ENCODE assay signal across 1 cellular context in the genomic region with DNA sequence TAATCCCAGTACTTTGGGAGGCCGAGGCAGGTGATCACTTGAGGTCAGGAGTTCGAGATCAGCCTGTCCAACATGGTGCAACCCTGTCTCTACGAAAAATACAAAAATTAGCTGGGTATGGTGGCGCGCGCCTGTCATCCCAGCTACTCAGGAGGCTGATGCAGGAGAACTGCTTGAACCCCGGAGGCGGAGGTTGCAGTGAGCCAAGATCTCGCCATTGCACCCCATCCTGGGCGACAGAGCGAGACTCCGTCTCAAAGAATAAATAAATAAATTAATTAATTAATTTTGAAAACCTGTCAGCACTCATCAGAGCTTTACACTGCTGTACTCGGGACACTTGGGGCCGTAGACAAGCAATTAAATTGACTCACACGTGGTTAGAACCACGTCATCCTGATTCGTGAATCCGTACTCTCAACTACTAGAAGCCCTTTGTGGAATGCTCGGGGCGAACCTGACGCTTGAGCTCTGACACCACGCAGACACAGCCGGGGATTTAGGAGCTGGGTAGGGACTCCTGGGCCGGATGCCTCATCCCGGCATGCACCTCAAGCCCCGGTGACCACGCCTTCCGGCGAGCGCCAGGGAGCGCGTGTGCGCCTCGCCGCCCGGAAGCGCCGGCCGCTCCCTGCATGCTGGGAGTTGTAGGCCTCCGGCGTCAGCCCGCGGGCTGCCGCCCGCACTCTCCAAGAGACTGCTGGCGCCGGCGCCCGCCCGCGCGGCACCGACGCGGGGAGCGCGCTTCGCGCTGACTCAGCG.
TF ChIP-seq lines count a peak whose summit lies in the region.

A gene with protein sequence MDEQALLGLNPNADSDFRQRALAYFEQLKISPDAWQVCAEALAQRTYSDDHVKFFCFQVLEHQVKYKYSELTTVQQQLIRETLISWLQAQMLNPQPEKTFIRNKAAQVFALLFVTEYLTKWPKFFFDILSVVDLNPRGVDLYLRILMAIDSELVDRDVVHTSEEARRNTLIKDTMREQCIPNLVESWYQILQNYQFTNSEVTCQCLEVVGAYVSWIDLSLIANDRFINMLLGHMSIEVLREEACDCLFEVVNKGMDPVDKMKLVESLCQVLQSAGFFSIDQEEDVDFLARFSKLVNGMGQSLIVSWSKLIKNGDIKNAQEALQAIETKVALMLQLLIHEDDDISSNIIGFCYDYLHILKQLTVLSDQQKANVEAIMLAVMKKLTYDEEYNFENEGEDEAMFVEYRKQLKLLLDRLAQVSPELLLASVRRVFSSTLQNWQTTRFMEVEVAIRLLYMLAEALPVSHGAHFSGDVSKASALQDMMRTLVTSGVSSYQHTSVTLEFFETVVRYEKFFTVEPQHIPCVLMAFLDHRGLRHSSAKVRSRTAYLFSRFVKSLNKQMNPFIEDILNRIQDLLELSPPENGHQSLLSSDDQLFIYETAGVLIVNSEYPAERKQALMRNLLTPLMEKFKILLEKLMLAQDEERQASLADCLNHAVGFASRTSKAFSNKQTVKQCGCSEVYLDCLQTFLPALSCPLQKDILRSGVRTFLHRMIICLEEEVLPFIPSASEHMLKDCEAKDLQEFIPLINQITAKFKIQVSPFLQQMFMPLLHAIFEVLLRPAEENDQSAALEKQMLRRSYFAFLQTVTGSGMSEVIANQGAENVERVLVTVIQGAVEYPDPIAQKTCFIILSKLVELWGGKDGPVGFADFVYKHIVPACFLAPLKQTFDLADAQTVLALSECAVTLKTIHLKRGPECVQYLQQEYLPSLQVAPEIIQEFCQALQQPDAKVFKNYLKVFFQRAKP (plus strand): TSS at position 685 of the 762 bp plus-strand sequence. CDS start 5,644 bp downstream, outside the sequence.

TF ChIP-seq in HEK293, 187 proteins besides CTCF, POLR2A, EP300 and RAD21 (continued from another document):
- TF ChIP-seq, protein P1, sequence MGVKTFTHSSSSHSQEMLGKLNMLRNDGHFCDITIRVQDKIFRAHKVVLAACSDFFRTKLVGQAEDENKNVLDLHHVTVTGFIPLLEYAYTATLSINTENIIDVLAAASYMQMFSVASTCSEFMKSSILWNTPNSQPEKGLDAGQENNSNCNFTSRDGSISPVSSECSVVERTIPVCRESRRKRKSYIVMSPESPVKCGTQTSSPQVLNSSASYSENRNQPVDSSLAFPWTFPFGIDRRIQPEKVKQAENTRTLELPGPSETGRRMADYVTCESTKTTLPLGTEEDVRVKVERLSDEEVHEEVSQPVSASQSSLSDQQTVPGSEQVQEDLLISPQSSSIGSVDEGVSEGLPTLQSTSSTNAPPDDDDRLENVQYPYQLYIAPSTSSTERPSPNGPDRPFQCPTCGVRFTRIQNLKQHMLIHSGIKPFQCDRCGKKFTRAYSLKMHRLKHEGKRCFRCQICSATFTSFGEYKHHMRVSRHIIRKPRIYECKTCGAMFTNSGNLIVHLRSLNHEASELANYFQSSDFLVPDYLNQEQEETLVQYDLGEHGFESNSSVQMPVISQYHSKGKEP (tag by site-specific recombination; IDR thresholded peaks at IDR 0.05) = 0 out of 2 replicates have a peak, but pooled peaks have one; percentile 35
- TF ChIP-seq ZNF211 (tag by site-specific recombination; IDR thresholded peaks at IDR 0.05; ENCODE audit: low read depth) (no peak), ZNF324 (tag by site-specific recombination; IDR thresholded peaks at IDR 0.05) (peak; percentile 24; the same call in 1 of the 2 replicates), ZNF707 (tag by site-specific recombination; IDR thresholded peaks at IDR 0.05) (no peak)
